Comparison of ENCODE assay signal across 9 cellular contexts in genomic region chr11:2150206-2150847, GRCh38. TPM values are rescaled to one million over a fixed set of nuclear protein-coding genes. Genes with fewer than 3 reads are reported as not detected.
A peak's percentile ranks its signal among the peaks of the same experiment; 100 is the strongest.
DNase-seq lines count a peak whose midpoint lies in the region; ATAC-seq and TF ChIP-seq lines count a peak whose summit lies in the region.
"Had no signal": no experiment of that assay in that cellular context is flagged by ENCODE, and none has a peak within 500 bp of the region (broad histone marks: within the 10 kb centered on the region; RNA-seq: fewer than 3 reads in every experiment).

No MANE protein-coding gene starts in this region.

- H3K9me3 ChIP-seq in PC-9 (ENCODE audit: insufficient read depth, low read depth) (no peaks in the 10 kb centered on the region), fibroblast of lung (ENCODE audit: control insufficient read depth, insufficient read depth, low read depth, low read length) (no peaks in the 10 kb centered on the region), mucosa of descending colon (no peaks in the 10 kb centered on the region)

- H3K27ac ChIP-seq in PC-9 (no peak overlapping the region), fibroblast of lung (ENCODE audit: insufficient read depth, low read length) (no peak overlapping the region)

- peak; percentile 14 to 71 for DNase-seq in NCI-H524 (lab: John Stamatoyannopoulos, UW)
- DNase-seq in NCI-H524 treated with DMSO at 0.1 percent for 48 hours (lab: John Stamatoyannopoulos, UW), result no peak
- no peak for DNase-seq in PC-9
- DNase-seq in fibroblast of lung (ENCODE audit: low read depth in 2 of 2), result peak; percentile 54 to 78
- peak; percentile 66 for DNase-seq in smooth muscle cell of the brain vasculature (ENCODE audit: low read depth, low spot score)
- DNase-seq in SHP77 treated with DMSO at 0.1 percent for 48 hours (lab: John Stamatoyannopoulos, UW), result no peak
- DNase-seq in mucosa of descending colon, result no peak
- no peak for DNase-seq in stimulated activated CD4-positive, alpha-beta T cell treated with anti-CD3 and anti-CD28 coated beads, Interleukin-4, amount 100 ng/mL, for 4 hours

- intact Hi-C loops in PC-9 (cut with micrococcal nuclease; ENCODE audit: unreplicated experiment), result loop anchor here (2.0 kb wide), 2 partner anchors 268 to 316 kb away; partner anchors contain the start of gene SYT8
- intact Hi-C loops in mucosa of descending colon (cut with DNase I, micrococcal nuclease), result no loop called here

- H3K36me3 ChIP-seq in PC-9 (ENCODE audit: low read depth), result no peaks in the 10 kb centered on the region
- H3K36me3 ChIP-seq in fibroblast of lung (ENCODE audit: control insufficient read depth, insufficient read depth, low read length), result no peaks in the 10 kb centered on the region
- no peaks in the 10 kb centered on the region for H3K36me3 ChIP-seq in mucosa of descending colon (ENCODE audit: low read depth)

- H4K20me1 ChIP-seq in PC-9 (ENCODE audit: insufficient read depth) (no peaks in the 10 kb centered on the region), fibroblast of lung (ENCODE audit: control insufficient read depth, extremely low read depth, insufficient read depth, low read length) (no peaks in the 10 kb centered on the region)

- H3K4me3 ChIP-seq in PC-9 (no peak overlapping the region), fibroblast of lung (replicated peaks in 1 of 4; ENCODE audit: control extremely low read depth in 1 of 4, insufficient read depth in 1 of 4, low read depth in 3 of 4, low read length in 4 of 4) (no peak overlapping the region), mucosa of descending colon (no peak overlapping the region)

- TF ChIP-seq CTCF in PC-9 (conservative IDR thresholded peaks at IDR 0.05) (peak; percentile 68), fibroblast of lung (conservative IDR thresholded peaks at IDR 0.05 in 1 of 2, IDR thresholded peaks at IDR 0.05 in 1 of 2; ENCODE audit: low read depth in 1 of 2, low read length in 2 of 2) (peak; percentile 37 to 69), mucosa of descending colon (IDR thresholded peaks at IDR 0.05) (no peak)

- H2AFZ ChIP-seq in PC-9, result no peak overlapping the region
- no peak overlapping the region for H2AFZ ChIP-seq in fibroblast of lung (ENCODE audit: low read length)

- no TSS peak for BruUV-seq in PC-9 (replicated peaks; lab: Mats Ljungman, UMichigan)

- POLR2A ChIA-PET in PC-9 (lab: Charles Lee; ENCODE audit: unreplicated experiment), result interaction anchor here (0.6 kb wide), 1 partner anchor 268 kb away, joined by 3 read pairs; no protein-coding TSS in a partner anchor

- no peak for ATAC-seq in mucosa of descending colon

- H3F3A ChIP-seq in PC-9 (ENCODE audit: insufficient read depth, low read depth), result peaks cover 4% of the 10 kb centered on the region; the same call in 1 of the 2 replicates

- H3K9ac ChIP-seq in fibroblast of lung (ENCODE audit: insufficient read depth, low read length), result no peak overlapping the region

- H3K79me2 ChIP-seq in PC-9 (ENCODE audit: low read depth) (no peaks in the 10 kb centered on the region), fibroblast of lung (ENCODE audit: control insufficient read depth, insufficient read depth, low read length) (no peaks in the 10 kb centered on the region)

- H3K9me2 ChIP-seq in PC-9 (ENCODE audit: insufficient read depth), result no peaks in the 10 kb centered on the region

- H3K4me1 ChIP-seq in PC-9 (replicated peaks; ENCODE audit: insufficient read depth), result no peaks in the 10 kb centered on the region
- no peaks in the 10 kb centered on the region for H3K4me1 ChIP-seq in fibroblast of lung (ENCODE audit: control insufficient read depth, extremely low read depth, insufficient read depth, low read length)
- H3K4me1 ChIP-seq in mucosa of descending colon (ENCODE audit: low read depth), result peaks cover 5% of the 10 kb centered on the region

- no peak overlapping the region for H3K4me2 ChIP-seq in PC-9
- no peak overlapping the region for H3K4me2 ChIP-seq in fibroblast of lung (ENCODE audit: extremely low read depth, insufficient read depth, low read length)

- H3K27me3 ChIP-seq in PC-9 (ENCODE audit: insufficient read depth, low read depth), result peaks cover 9% of the 10 kb centered on the region; the same call in 1 of the 2 replicates
- H3K27me3 ChIP-seq in fibroblast of lung (ENCODE audit: control insufficient read depth, insufficient read depth, low read length), result peaks cover 12% of the 10 kb centered on the region

- CTCF ChIA-PET in PC-9 (lab: Charles Lee), result interaction anchor here (0.6 to 3.3 kb wide), 8 partner anchors 38 to 497 kb away, joined by 3 to 26 read pairs (median 6); no protein-coding TSS in a partner anchor

RNA-seq across cellular contexts. Expression of gene INS, which starts 10.7 kb away (rescaled TPM):
- total RNA-seq in PC-9 (2021) (not detected in 2 replicates), fibroblast of lung (not detected in 2 replicates), mucosa of descending colon (not detected)
- polyA plus RNA-seq in fibroblast of lung, result not detected in 2 replicates
- not detected in 2 replicates for polyA plus RNA-seq in fibroblast of lung (2012)
- not detected in 2 replicates for polyA minus RNA-seq in fibroblast of lung (ENCODE audit: low replicate concordance)
- total RNA-seq: urinary bladder had no signal

RNA-seq across cellular contexts. Expression of gene IGF2, which starts 11.1 kb away (rescaled TPM):
- total RNA-seq in PC-9 (2021) (0.15 and 0.24 TPM in 2 replicates), fibroblast of lung (under 0.01 and 0.17 TPM in 2 replicates), mucosa of descending colon (10 to 100 TPM in 2 of 3 donors, 1 to 10 TPM in 1; 7.6 to 27.6 (median 12.1) TPM)
- polyA plus RNA-seq in fibroblast of lung, result 0.03 and 0.08 TPM in 2 replicates
- polyA plus RNA-seq in fibroblast of lung (2012), result 0.13 and 1.1 TPM in 2 replicates
- 0.11 and 0.55 TPM in 2 replicates for polyA minus RNA-seq in fibroblast of lung (ENCODE audit: low replicate concordance)

RNA-seq across cellular contexts. Expression of gene TH, which starts 21.3 kb away (rescaled TPM):
- 2.2 and 2.5 TPM in 2 replicates for total RNA-seq in PC-9 (2021)
- total RNA-seq in fibroblast of lung, result 0.17 TPM in 1 of 2 replicates, not detected in the other
- polyA plus RNA-seq in fibroblast of lung, result not detected in 2 replicates
- polyA plus RNA-seq in fibroblast of lung (2012), result not detected in 2 replicates
- polyA minus RNA-seq in fibroblast of lung (ENCODE audit: low replicate concordance), result not detected in 2 replicates
- under 1 TPM in 1 of 3 donors, not detected in 2; 0.17 TPM for total RNA-seq in mucosa of descending colon

Comparison
In these comparisons a context has a peak if more than half of its experiments do, and no peak if none do; other contexts are left out.
1. DNase-seq: peak in NCI-H524 (2 of 2), fibroblast of lung (2 of 2) and smooth muscle cell of the brain vasculature (single experiment); none in NCI-H524 treated with DMSO at 0.1 percent for 48 hours (single experiment), PC-9 (0 of 2), SHP77 treated with DMSO at 0.1 percent for 48 hours (single experiment), mucosa of descending colon (0 of 3) and stimulated activated CD4-positive, alpha-beta T cell treated with anti-CD3 and anti-CD28 coated beads, Interleukin-4, amount 100 ng/mL, for 4 hours (0 of 2).